In the genomic region with DNA sequence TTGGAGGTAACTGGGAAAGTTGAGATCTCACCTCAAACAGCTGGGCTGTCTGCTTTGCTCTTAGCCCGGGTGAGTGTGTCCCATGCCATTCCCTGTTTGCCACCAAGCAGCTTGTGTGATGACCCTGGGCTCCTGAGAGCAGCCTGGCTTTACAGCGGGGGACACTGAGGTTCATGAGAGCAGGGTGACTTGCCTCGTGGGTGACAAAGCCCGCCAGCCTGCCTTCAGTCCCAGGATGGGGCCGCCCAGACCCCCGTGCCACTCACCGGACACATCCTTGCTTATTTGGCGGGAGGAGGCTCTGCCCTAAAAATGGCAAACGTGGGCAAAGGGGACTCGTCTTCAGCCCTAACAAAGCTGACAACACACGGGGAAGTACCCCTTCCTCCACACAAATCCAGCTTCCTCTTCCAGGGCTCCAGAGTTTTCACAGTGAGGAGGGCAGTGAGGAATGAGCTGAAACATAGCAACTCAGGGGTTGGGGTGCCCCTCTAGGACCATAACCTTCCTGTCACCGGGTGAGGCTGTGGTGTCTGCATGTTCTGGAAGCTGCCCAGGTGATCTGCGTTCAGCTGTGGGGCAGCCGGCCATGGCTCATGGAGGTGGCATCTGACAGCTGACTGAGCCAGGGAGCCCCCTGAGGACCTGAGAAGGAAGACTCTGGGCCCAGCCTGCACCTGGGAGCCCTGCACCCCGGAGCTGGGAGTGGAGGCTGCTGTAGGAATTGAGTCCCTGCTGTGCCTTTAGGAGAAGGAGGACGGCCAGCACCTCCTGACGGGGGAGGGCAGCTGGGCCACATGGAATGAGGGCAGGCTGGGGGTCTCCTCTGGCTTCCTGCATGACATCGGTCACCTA, we compare ENCODE assay signal across 20 cellular contexts. TPM values are rescaled to one million over a fixed set of nuclear protein-coding genes. Genes with fewer than 3 reads are reported as not detected.
DNase-seq lines count a peak whose midpoint lies in the region; ATAC-seq and TF ChIP-seq lines count a peak whose summit lies in the region.
"Had no signal": no experiment of that assay in that cellular context is flagged by ENCODE, and none has a peak within 500 bp of the region (broad histone marks: within the 10 kb centered on the region; RNA-seq: fewer than 3 reads in every experiment).

No MANE protein-coding gene starts in this region.

- H3K9me3 Mint-ChIP-seq in endodermal cell: peaks cover 3% of the 10 kb centered on the region
- H3K9me3 Mint-ChIP-seq: HFFc6, IgD-negative memory B cell had no signal

- no peaks in the 10 kb centered on the region for H3K9me3 ChIP-seq in endodermal cell (ENCODE audit: control insufficient read depth, low read length)

- no peaks in the 10 kb centered on the region for H3K36me3 ChIP-seq in endodermal cell (ENCODE audit: control insufficient read depth, insufficient read depth, low read length)

- H3K4me1 Mint-ChIP-seq in endodermal cell: no peaks in the 10 kb centered on the region

- intact Hi-C loops in cardiac septum (cut with DNase I): no loop called here
- intact Hi-C loops in Right ventricle myocardium inferior (cut with DNase I): no loop called here
- intact Hi-C loops in posterior vena cava (cut with DNase I): loop anchor here in 1 of 2 donors (10.0 kb wide), 1 partner anchor 155 kb away; no protein-coding TSS in a partner anchor

- H3K27me3 ChIP-seq in endodermal cell (ENCODE audit: control insufficient read depth, insufficient read depth, low read length, poor library complexity, severe bottlenecking): no peaks in the 10 kb centered on the region

- H3K36me3 Mint-ChIP-seq in endodermal cell (ENCODE audit: low read depth): peaks cover 8% of the 10 kb centered on the region

- no peaks in the 10 kb centered on the region for H3K4me1 ChIP-seq in endodermal cell (ENCODE audit: control insufficient read depth, insufficient read depth, low read length)

- no peak overlapping the region for H3K9ac ChIP-seq in endodermal cell (ENCODE audit: extremely low read depth, low read length, poor library complexity, severe bottlenecking)

- no peak overlapping the region for H3K27ac Mint-ChIP-seq in endodermal cell
- H3K27ac Mint-ChIP-seq: HFFc6 had no signal

- no peak overlapping the region for H3K4me3 Mint-ChIP-seq in endodermal cell
- H3K4me3 Mint-ChIP-seq: CD14-positive monocyte, HFFc6 had no signal

- H3K27me3 Mint-ChIP-seq in endodermal cell (ENCODE audit: insufficient read depth): peaks cover 3% of the 10 kb centered on the region

- TF ChIP-seq CTCF in endodermal cell (conservative IDR thresholded peaks at IDR 0.05): no peak

- no peak overlapping the region for H3K27ac ChIP-seq in endodermal cell (ENCODE audit: low read depth, low read length)

- DNase-seq in cardiac septum (ENCODE audit: low spot score): peak; percentile 50
- DNase-seq in Right ventricle myocardium inferior (ENCODE audit: missing footprints): no peak
- peak; percentile 11 for DNase-seq in endodermal cell
- DNase-seq in posterior vena cava (ENCODE audit: low spot score): peak; percentile 77
- no peak for DNase-seq in HuH-7.5 (ENCODE audit: low spot score)
- DNase-seq in NAMALWA (ENCODE audit: low spot score): no peak
- DNase-seq in KG1 (lab: John Stamatoyannopoulos, UW): no peak
- DNase-seq: COR-L47, DMS153, HFFc6, NCI-H1105 treated with DMSO at 0.1 percent for 48 hours, NCI-H187, NCI-H446, NCI-H69 had no signal

- ATAC-seq in Right ventricle myocardium inferior: no peak
- ATAC-seq in GM21717 (IDR thresholded peaks at IDR 0.05; ENCODE audit: unreplicated experiment): no peak

- 91 to 92% methylated on average over 12 to 18 of the region's 18 CpGs for WGBS in endodermal cell (ENCODE audit: insufficient coverage in 1 of 2, insufficient read length in 1 of 2), 2 experiments

- H3K4me3 ChIP-seq in endodermal cell (ENCODE audit: low read length): no peak overlapping the region

RNA-seq across cellular contexts. Expression of gene RIBC2, which starts 16.7 kb away (rescaled TPM):
- total RNA-seq in cardiac septum (not detected), Right ventricle myocardium inferior (0.51 TPM), endodermal cell (10 to 100 TPM; 10.6 to 15.2 TPM), posterior vena cava (under 1 TPM in 1 of 2 donors, not detected in 1; 0.42 TPM)
- polyA plus RNA-seq in endodermal cell (2013, experiment 1 of 2): 3.3 TPM
- 4.6 TPM for polyA plus RNA-seq in endodermal cell (2013, experiment 2 of 2)
- polyA plus RNA-seq: CD14-positive monocyte, IgD-negative memory B cell had no signal

RNA-seq across cellular contexts. Expression of gene SMC1B, which starts 16.7 kb away (rescaled TPM):
- not detected for total RNA-seq in cardiac septum
- not detected for total RNA-seq in Right ventricle myocardium inferior
- total RNA-seq in endodermal cell: under 1 TPM in 1 of 2 donors, not detected in 1; 0.11 TPM
- polyA plus RNA-seq in endodermal cell (2013, experiment 1 of 2): not detected
- not detected for polyA plus RNA-seq in endodermal cell (2013, experiment 2 of 2)
- total RNA-seq in posterior vena cava: not detected
- total RNA-seq: H1, HT-29, LHCN-M2 had no signal
- polyA plus RNA-seq: CD14-positive monocyte, IgD-negative memory B cell had no signal

Comparison
In these comparisons a context has a peak if more than half of its experiments do, and no peak if none do; other contexts are left out.
1. DNase-seq: peak in cardiac septum (single experiment), endodermal cell (single experiment) and posterior vena cava (single experiment); none in Right ventricle myocardium inferior (single experiment), HuH-7.5 (single experiment), NAMALWA (single experiment) and KG1 (single experiment).